ENCODE assay signal across 10 cellular contexts in the genomic region with DNA sequence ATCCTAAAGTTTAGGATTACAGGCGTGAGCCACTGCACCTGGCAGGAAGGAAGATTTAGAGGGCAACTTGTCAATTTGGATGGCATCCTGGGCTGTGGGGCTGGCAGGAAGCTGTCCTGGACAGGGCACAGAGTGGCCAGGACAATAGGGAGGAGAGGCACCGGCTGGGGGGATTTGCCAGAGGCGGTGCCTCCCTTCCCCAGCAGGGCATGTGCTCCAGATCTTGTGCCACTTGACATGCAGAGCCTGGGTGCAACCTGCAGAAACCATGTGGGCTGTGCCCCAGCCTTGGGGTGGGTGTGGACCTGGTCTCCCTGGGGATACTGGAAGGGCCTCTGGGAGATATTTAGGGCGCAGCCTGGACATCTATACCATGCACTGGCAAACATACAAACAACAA. TPM values are rescaled to one million over a fixed set of nuclear protein-coding genes. Genes with fewer than 3 reads are reported as not detected.
DNase-seq lines count a peak whose midpoint lies in the region; ATAC-seq and TF ChIP-seq lines count a peak whose summit lies in the region.
"Had no signal": no experiment of that assay in that cellular context is flagged by ENCODE, and none has a peak within 500 bp of the region (broad histone marks: within the 10 kb centered on the region; RNA-seq: fewer than 3 reads in every experiment).

No MANE protein-coding gene starts in this region.

- no peak for TF ChIP-seq EP300 in tibial nerve (IDR thresholded peaks at IDR 0.05)

- intact Hi-C loops in left lung (cut with DNase I): no loop called here

- no peaks in the 10 kb centered on the region for H3K36me3 Mint-ChIP-seq in T-helper 1 cell treated with Interleukin-12 subunit alpha and Interleukin-12 subunit beta and Interleukin-4 antibody, amounts not matched to agents 30 μg/mL and 1 μg/mL, for 36 hours (ENCODE audit: low read depth)
- H3K36me3 Mint-ChIP-seq in activated naive CD8-positive, alpha-beta T cell treated with anti-CD3 and anti-CD28 coated beads, Interleukin-2, amount 50 U/mL, for 24 hours (ENCODE audit: low read depth): peaks cover 6% of the 10 kb centered on the region

- H3K27ac ChIP-seq in left lung: peak overlapping the region; percentile 87 to 97
- H3K27ac ChIP-seq in tibial nerve: peak overlapping the region; percentile 76 to 99 (median 90)

- H3K4me3 ChIP-seq in left lung (no peak overlapping the region), tibial nerve (peak overlapping the region in 1 of 4 donors; percentile 41)

- no peak for DNase-seq in T-helper 1 cell
- DNase-seq in activated naive CD8-positive, alpha-beta T cell treated with anti-CD3 and anti-CD28 coated beads, Interleukin-2, amount 50 U/mL, for 24 hours: peak; percentile 24
- peak in 1 of 2 donors; percentile 50 for DNase-seq in left lung
- DNase-seq in tibial nerve (ENCODE audit: low spot score in 2 of 2): no peak
- DNase-seq in cerebellar cortex (ENCODE audit: low spot score): no peak
- DNase-seq: SHP77 had no signal

- peak overlapping the region; percentile 87 for H3K27ac Mint-ChIP-seq in T-helper 1 cell treated with Interleukin-12 subunit alpha and Interleukin-12 subunit beta and Interleukin-4 antibody, amounts not matched to agents 30 μg/mL and 1 μg/mL, for 36 hours
- H3K27ac Mint-ChIP-seq in activated naive CD8-positive, alpha-beta T cell treated with anti-CD3 and anti-CD28 coated beads, Interleukin-2, amount 50 U/mL, for 24 hours: peak overlapping the region; percentile 100

- peaks cover 9% of the 10 kb centered on the region for H3K4me1 Mint-ChIP-seq in T-helper 1 cell treated with Interleukin-12 subunit alpha and Interleukin-12 subunit beta and Interleukin-4 antibody, amounts not matched to agents 30 μg/mL and 1 μg/mL, for 36 hours (ENCODE audit: low read depth)
- peaks cover 29% of the 10 kb centered on the region for H3K4me1 Mint-ChIP-seq in activated naive CD8-positive, alpha-beta T cell treated with anti-CD3 and anti-CD28 coated beads, Interleukin-2, amount 50 U/mL, for 24 hours

- H3K27me3 Mint-ChIP-seq in T-helper 1 cell treated with Interleukin-12 subunit alpha and Interleukin-12 subunit beta and Interleukin-4 antibody, amounts not matched to agents 30 μg/mL and 1 μg/mL, for 36 hours (ENCODE audit: low read depth): no peaks in the 10 kb centered on the region
- no peaks in the 10 kb centered on the region for H3K27me3 Mint-ChIP-seq in activated naive CD8-positive, alpha-beta T cell treated with anti-CD3 and anti-CD28 coated beads, Interleukin-2, amount 50 U/mL, for 24 hours

- no peak for TF ChIP-seq POLR2A in tibial nerve (IDR thresholded peaks at IDR 0.05)

- H3K27me3 ChIP-seq in left lung (no peaks in the 10 kb centered on the region), tibial nerve (no peaks in the 10 kb centered on the region)
- H3K27me3 ChIP-seq: neutrophil had no signal

- TF ChIP-seq CTCF in left lung (IDR thresholded peaks at IDR 0.05): no peak
- no peak for TF ChIP-seq CTCF in tibial nerve (IDR thresholded peaks at IDR 0.05)

- 38 to 42% methylated on average over 4 of the region's 4 CpGs for WGBS in tibial nerve, 2 donors

- H3K9me3 Mint-ChIP-seq in T-helper 1 cell treated with Interleukin-12 subunit alpha and Interleukin-12 subunit beta and Interleukin-4 antibody, amounts not matched to agents 30 μg/mL and 1 μg/mL, for 36 hours: peaks cover 8% of the 10 kb centered on the region
- peaks cover 4% of the 10 kb centered on the region for H3K9me3 Mint-ChIP-seq in activated naive CD8-positive, alpha-beta T cell treated with anti-CD3 and anti-CD28 coated beads, Interleukin-2, amount 50 U/mL, for 24 hours

- H3K36me3 ChIP-seq in left lung: no peaks in the 10 kb centered on the region
- H3K36me3 ChIP-seq in tibial nerve: no peaks in the 10 kb centered on the region
- H3K36me3 ChIP-seq: neutrophil had no signal

- H3K9me3 ChIP-seq in left lung: peaks cover 0 to 9% of the 10 kb centered on the region in 2 donors
- no peaks in the 10 kb centered on the region for H3K9me3 ChIP-seq in tibial nerve
- H3K9me3 ChIP-seq: neutrophil had no signal

- no peak overlapping the region for H3K4me3 Mint-ChIP-seq in T-helper 1 cell treated with Interleukin-12 subunit alpha and Interleukin-12 subunit beta and Interleukin-4 antibody, amounts not matched to agents 30 μg/mL and 1 μg/mL, for 36 hours
- no peak overlapping the region for H3K4me3 Mint-ChIP-seq in activated naive CD8-positive, alpha-beta T cell treated with anti-CD3 and anti-CD28 coated beads, Interleukin-2, amount 50 U/mL, for 24 hours

- H3K4me1 ChIP-seq in left lung (peaks cover 14 to 35% of the 10 kb centered on the region in 2 donors), tibial nerve (peaks cover 3 to 38% (median 16%) of the 10 kb centered on the region in 4 donors)

- no peak for ATAC-seq in activated naive CD8-positive, alpha-beta T cell treated with anti-CD3 and anti-CD28 coated beads, Interleukin-2, amount 50 U/mL, for 24 hours
- ATAC-seq in left lung (peak; percentile 8), GM18498 (IDR thresholded peaks at IDR 0.05; ENCODE audit: unreplicated experiment) (no peak), GM18858 (IDR thresholded peaks at IDR 0.05; ENCODE audit: unreplicated experiment) (no peak)

RNA-seq across cellular contexts. Expression of a gene that starts 58.6 kb away (rescaled TPM):
- total RNA-seq in left lung: 1,000 to 10,000 TPM; 7,825 to 9,246 TPM
- total RNA-seq in tibial nerve: 1,000 to 10,000 TPM; 7,087 to 8,344 (median 7,781) TPM
